34 cellular contexts compared by ENCODE assay signal in genomic region chr3:182575941-182576340, GRCh38.
"Had no signal": no experiment of that assay in that cellular context is flagged by ENCODE, and none has a peak within 500 bp of the region (broad histone marks: within the 10 kb centered on the region; RNA-seq: fewer than 3 reads in every experiment).

No MANE protein-coding gene starts in this region.

- H3K27ac ChIP-seq: KMS-11 had no signal

- DNase-seq: Karpas-422, KG1, MM.1S, MV-4-11, NCI-H1048, NCI-H1092, NCI-H1092 treated with DMSO at 0.1 percent for 48 hours, NCI-H1105, NCI-H1105 treated with DMSO at 0.1 percent for 48 hours, NCI-H1417, NCI-H1417 treated with DMSO at 0.1 percent for 48 hours, NCI-H1436, NCI-H1436 treated with DMSO at 0.1 percent for 48 hours, NCI-H146, NCI-H1694, NCI-H1694 treated with DMSO at 0.1 percent for 48 hours, NCI-H187, NCI-H187 treated with DMSO at 0.1 percent for 48 hours, NCI-H1930, NCI-H2029, NCI-H2029 treated with DMSO at 0.1 percent for 48 hours, NCI-H2081, NCI-H2081 treated with DMSO at 0.1 percent for 48 hours, NCI-H2107, NCI-H2171, NCI-H2171 treated with DMSO at 0.1 percent for 48 hours, NCI-H2227 treated with DMSO at 0.1 percent for 48 hours, NCI-H226, NCI-H345, NCI-H446, NCI-H446 treated with DMSO at 0.1 percent for 48 hours, NCI-H510A, NCI-H510A treated with DMSO at 0.1 percent for 48 hours had no signal

- H3K4me2 ChIP-seq: KMS-11 had no signal
